Comparison of ENCODE assay signal across 9 cellular contexts in the genomic region with DNA sequence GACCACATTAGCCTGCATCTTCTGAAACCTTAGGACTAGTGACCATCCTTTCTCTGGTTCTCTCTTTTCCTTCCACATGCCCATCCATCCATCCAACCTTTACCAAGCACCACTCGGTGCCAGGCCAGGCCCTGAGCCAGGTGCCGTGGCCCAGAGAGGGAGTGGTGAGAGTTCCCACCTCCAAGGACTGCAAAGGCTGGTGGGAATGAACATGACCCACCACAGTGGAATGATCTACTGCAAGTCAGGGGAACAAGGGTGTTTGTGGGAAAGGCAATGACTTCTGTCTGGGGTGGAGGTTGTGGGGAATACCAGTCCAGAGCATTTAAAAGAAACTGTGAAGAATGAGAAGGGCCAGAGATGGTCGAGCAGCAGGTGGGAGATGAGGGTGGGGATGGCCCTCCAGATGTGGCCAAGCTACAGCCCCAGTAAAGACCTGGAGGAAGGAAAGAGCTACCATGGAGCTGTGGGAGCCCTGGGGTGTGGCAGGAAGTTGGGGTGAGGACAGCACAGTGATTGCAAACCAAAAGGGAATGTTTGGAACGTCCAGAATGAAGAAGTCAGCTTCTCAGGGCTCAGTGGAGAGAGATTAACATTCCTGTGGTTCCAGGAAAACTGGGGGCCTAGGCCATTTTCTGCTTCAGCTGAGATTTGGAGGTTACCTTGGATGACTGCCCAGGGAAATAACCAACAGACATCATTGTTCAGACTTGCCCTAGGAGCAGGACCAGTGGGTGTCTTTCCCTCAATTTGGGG. TPM values are rescaled to one million over a fixed set of nuclear protein-coding genes. Genes with fewer than 3 reads are reported as not detected.
DNase-seq lines count a peak whose midpoint lies in the region; ATAC-seq, FAIRE-seq and TF ChIP-seq lines count a peak whose summit lies in the region.
"Had no signal": no experiment of that assay in that cellular context is flagged by ENCODE, and none has a peak within 500 bp of the region (broad histone marks: within the 10 kb centered on the region; RNA-seq: fewer than 3 reads in every experiment).

No MANE protein-coding gene starts in this region.

- no peaks in the 10 kb centered on the region for H3K27me3 ChIP-seq in CD4-positive, alpha-beta T cell (ENCODE audit: control insufficient read depth, insufficient read depth, low read length)
- no peaks in the 10 kb centered on the region for H3K27me3 ChIP-seq in neural progenitor cell
- H3K27me3 ChIP-seq: heart right ventricle had no signal

- H3F3A ChIP-seq in neural progenitor cell (ENCODE audit: low read depth) = peaks cover 6% of the 10 kb centered on the region

- H3K9me3 ChIP-seq in CD4-positive, alpha-beta T cell (ENCODE audit: control insufficient read depth, low read length) = no peaks in the 10 kb centered on the region
- H3K9me3 ChIP-seq in neural progenitor cell (ENCODE audit: low read depth) = no peaks in the 10 kb centered on the region
- H3K9me3 ChIP-seq: heart right ventricle had no signal

- H4K20me1 ChIP-seq in neural progenitor cell (ENCODE audit: low read depth) = no peaks in the 10 kb centered on the region

- H3K36me3 Mint-ChIP-seq in CD4-positive, alpha-beta T cell (ENCODE audit: low read depth) = peaks cover 55% of the 10 kb centered on the region
- no peaks in the 10 kb centered on the region for H3K36me3 Mint-ChIP-seq in neural progenitor cell

- no peaks in the 10 kb centered on the region for H3K4me1 Mint-ChIP-seq in CD4-positive, alpha-beta T cell (ENCODE audit: low read depth)
- peaks cover 34% of the 10 kb centered on the region for H3K4me1 Mint-ChIP-seq in neural progenitor cell

- H3K9ac ChIP-seq in neural progenitor cell = no peak overlapping the region

- H3K27ac Mint-ChIP-seq in CD4-positive, alpha-beta T cell = no peak overlapping the region
- H3K27ac Mint-ChIP-seq in neural progenitor cell = no peak overlapping the region

- no peaks in the 10 kb centered on the region for H3K9me3 Mint-ChIP-seq in CD4-positive, alpha-beta T cell
- no peaks in the 10 kb centered on the region for H3K9me3 Mint-ChIP-seq in neural progenitor cell

- no peaks in the 10 kb centered on the region for H3K79me2 ChIP-seq in neural progenitor cell (ENCODE audit: low read depth)

- FAIRE-seq in H54 (lab: Jason Lieb, UNC) = peak; percentile 96

- H3K4me1 ChIP-seq in neural progenitor cell = peaks cover 7% of the 10 kb centered on the region

- no peak overlapping the region for H3K27ac ChIP-seq in CD4-positive, alpha-beta T cell (ENCODE audit: low read depth, low read length)
- H3K27ac ChIP-seq in neural progenitor cell = no peak overlapping the region

- no peak overlapping the region for H3K4me3 ChIP-seq in fibroblast of villous mesenchyme (ENCODE audit: low read depth, low read length)
- H3K4me3 ChIP-seq in neural progenitor cell = no peak overlapping the region
- H3K4me3 ChIP-seq: heart right ventricle had no signal

- TF ChIP-seq CTCF in fibroblast of villous mesenchyme (IDR thresholded peaks at IDR 0.05; ENCODE audit: insufficient read depth, low read depth, low read length) (no peak), neural progenitor cell (IDR thresholded peaks at IDR 0.05) (no peak)
- TF ChIP-seq CTCF in CD4-positive, alpha-beta T cell (IDR thresholded peaks at IDR 0.05) = no peak

- H3K4me2 ChIP-seq in neural progenitor cell = no peak overlapping the region

- POLR2A ChIA-PET in CD4-positive, alpha-beta T cell (lab: Charles Lee) = no interaction called here

- H2AFZ ChIP-seq in neural progenitor cell (replicated peaks) = no peak overlapping the region

- H3K36me3 ChIP-seq in neural progenitor cell = no peaks in the 10 kb centered on the region

- intact Hi-C loops in CD4-positive, alpha-beta T cell (cut with DNase I, micrococcal nuclease) = no loop called here

- CTCF ChIA-PET in CD4-positive, alpha-beta T cell (lab: Charles Lee) = no interaction called here

- DNase-seq in H54 (ENCODE audit: insufficient read length, low spot score) (peak; percentile 99), SW 1271 (lab: John Stamatoyannopoulos, UW) (peak; percentile 92 to 99), fibroblast of villous mesenchyme (ENCODE audit: low read depth) (peak; percentile 98), stromal cell of bone marrow (ENCODE audit: low read depth) (peak; percentile 95), neural progenitor cell (ENCODE audit: low spot score) (no peak)
- DNase-seq in activated naive CD4-positive, alpha-beta T cell treated with Interleukin-2 at 50 U/mL for 16 hours = no peak
- DNase-seq in CD4-positive, alpha-beta T cell = no peak
- DNase-seq: heart right ventricle, NCI-H446 treated with DMSO at 0.1 percent for 48 hours had no signal

- H3K27me3 Mint-ChIP-seq in CD4-positive, alpha-beta T cell = no peaks in the 10 kb centered on the region
- peaks cover 2% of the 10 kb centered on the region for H3K27me3 Mint-ChIP-seq in neural progenitor cell (ENCODE audit: insufficient read depth, low read depth)

- H3K4me3 Mint-ChIP-seq in CD4-positive, alpha-beta T cell = no peak overlapping the region
- no peak overlapping the region for H3K4me3 Mint-ChIP-seq in neural progenitor cell

- TF ChIP-seq POLR2A in H54 (IDR thresholded peaks at IDR 0.05; ENCODE audit: low read depth, low read length) = 0 out of 2 replicates have a peak, but pooled peaks have one; percentile 2

- ATAC-seq in CD4-positive, alpha-beta T cell (ENCODE audit: poor library complexity) = no peak

RNA-seq across cellular contexts. Expression of gene CORO2A, which starts 30.6 kb away (rescaled TPM):
- total RNA-seq in fibroblast of villous mesenchyme (0.32 and 2.2 TPM in 2 replicates), neural progenitor cell (ENCODE audit: low replicate concordance) (2.4 and 3.6 TPM in 2 replicates)
- total RNA-seq in CD4-positive, alpha-beta T cell = 1 to 10 TPM; 6.8 to 8.5 TPM

RNA-seq across cellular contexts. Expression of gene TBC1D2, which starts 32.4 kb away (rescaled TPM):
- total RNA-seq in fibroblast of villous mesenchyme = 56.4 and 78.6 TPM in 2 replicates
- total RNA-seq in CD4-positive, alpha-beta T cell = 1 to 10 TPM; 2.9 to 4.0 TPM
- 0.41 and 1.3 TPM in 2 replicates for total RNA-seq in neural progenitor cell (ENCODE audit: low replicate concordance)

Comparison
In these comparisons a context has a peak if more than half of its experiments do, and no peak if none do; other contexts are left out.
1. DNase-seq: peak in H54 (single experiment), SW 1271 (2 of 2), fibroblast of villous mesenchyme (single experiment) and stromal cell of bone marrow (single experiment); none in activated naive CD4-positive, alpha-beta T cell treated with Interleukin-2 at 50 U/mL for 16 hours (single experiment), CD4-positive, alpha-beta T cell (0 of 10) and neural progenitor cell (single experiment).
2. RNA of gene TBC1D2, which starts 32.4 kb away (total RNA-seq): 56.4 to 78.6 TPM in fibroblast of villous mesenchyme; 2.9 to 4.0 TPM in CD4-positive, alpha-beta T cell and 0.41 to 1.3 TPM in neural progenitor cell; every median in the first group is over 10 times any median in the second.